Comparison of ENCODE assay signal across 16 cellular contexts in genomic region chr2:66888791-66889631, GRCh38.
DNase-seq lines count a peak whose midpoint lies in the region; ATAC-seq, FAIRE-seq and TF ChIP-seq lines count a peak whose summit lies in the region.
"Had no signal": no experiment of that assay in that cellular context is flagged by ENCODE, and none has a peak within 500 bp of the region (broad histone marks: within the 10 kb centered on the region; RNA-seq: fewer than 3 reads in every experiment).

No MANE protein-coding gene starts in this region.

- no peaks in the 10 kb centered on the region for H3K9me2 ChIP-seq in hepatocyte (replicated peaks; ENCODE audit: insufficient read depth)

- H2AFZ ChIP-seq in astrocyte (ENCODE audit: low read depth, low read length) (peak overlapping the region; percentile 24), hepatocyte (no peak overlapping the region), smooth muscle cell (ENCODE audit: low read depth) (no peak overlapping the region)

- H3K4me1 ChIP-seq in astrocyte (ENCODE audit: insufficient read depth, low read length) (peaks cover 17% of the 10 kb centered on the region), hepatocyte (ENCODE audit: insufficient read depth) (peaks cover 5% of the 10 kb centered on the region), smooth muscle cell (ENCODE audit: low read depth) (peaks cover 7% of the 10 kb centered on the region)

- peaks cover 8% of the 10 kb centered on the region for H3F3A ChIP-seq in smooth muscle cell (ENCODE audit: low read depth)

- H3K9me3 ChIP-seq in astrocyte (ENCODE audit: insufficient read depth, low read depth, low read length) (no peaks in the 10 kb centered on the region), hepatocyte (ENCODE audit: low read depth) (no peaks in the 10 kb centered on the region), smooth muscle cell (replicated peaks; ENCODE audit: low read depth) (peaks cover 7% of the 10 kb centered on the region)
- H3K9me3 ChIP-seq: SJSA1 had no signal

- FAIRE-seq in astrocyte (lab: Jason Lieb, UNC): peak; percentile 80
- FAIRE-seq: endothelial cell of umbilical vein, HepG2 had no signal

- H3K9ac ChIP-seq in astrocyte (ENCODE audit: low read length) (peak overlapping the region; percentile 31), smooth muscle cell (ENCODE audit: low read depth) (peak overlapping the region; percentile 37)

- DNase-seq in GOT3 (lab: John Stamatoyannopoulos, UW) (peak; percentile 47), astrocyte (ENCODE audit: low read depth) (peak; percentile 100), hepatocyte (ENCODE audit: low spot score) (peak; percentile 73), smooth muscle cell (lab: John Stamatoyannopoulos, UW; ENCODE audit: unreplicated experiment) (peak; percentile 53), NCI-H524 (lab: John Stamatoyannopoulos, UW) (no peak), NOMO-1 treated with dmso at 0.1 percent for 144 hours (lab: John Stamatoyannopoulos, UW; ENCODE audit: unreplicated experiment) (no peak)
- DNase-seq: activated CD4-positive, alpha-beta T cell treated with anti-CD3 and anti-CD28 coated beads for 4 hours; GF-D8; stimulated activated CD4-positive, alpha-beta T cell treated with anti-CD3 and anti-CD28 coated beads, Interleukin-12 subunit alpha, Interleukin-12 subunit beta, amount 100 ng/mL, for 4 hours; stimulated activated naive B cell treated with anti-CD40 and anti-IgM and Interleukin-4, amounts not matched to agents 10 μg/mL and 1 μg/mL and 100 μg/mL, for 72 hours had no signal

- H3K4me3 ChIP-seq in astrocyte (ENCODE audit: insufficient read depth, low read depth, low read length) (no peak overlapping the region), hepatocyte (no peak overlapping the region), smooth muscle cell (no peak overlapping the region)
- H3K4me3 ChIP-seq: SJSA1 had no signal

- H3K36me3 ChIP-seq in astrocyte (ENCODE audit: insufficient read depth, low read length) (no peaks in the 10 kb centered on the region), hepatocyte (replicated peaks; ENCODE audit: insufficient read depth, low read depth) (no peaks in the 10 kb centered on the region), smooth muscle cell (ENCODE audit: low read depth) (no peaks in the 10 kb centered on the region)
- H3K36me3 ChIP-seq: SJSA1 had no signal

- H3K27ac Mint-ChIP-seq in astrocyte (ENCODE audit: unreplicated experiment): peak overlapping the region; percentile 88
- H3K27ac Mint-ChIP-seq: activated naive CD4-positive, alpha-beta T cell treated with anti-CD3 and anti-CD28 coated beads, Interleukin-2, amount 50 U/mL, for 24 hours; stimulated activated naive B cell treated with anti-CD40 and anti-IgM and Interleukin-4, amounts not matched to agents 10 μg/mL and 1 μg/mL and 100 μg/mL, for 72 hours had no signal

- peaks cover 19% of the 10 kb centered on the region for H3K4me1 Mint-ChIP-seq in astrocyte (ENCODE audit: low read depth, unreplicated experiment)
- H3K4me1 Mint-ChIP-seq: activated naive CD4-positive, alpha-beta T cell treated with anti-CD3 and anti-CD28 coated beads, Interleukin-2, amount 50 U/mL, for 24 hours; stimulated activated naive B cell treated with anti-CD40 and anti-IgM and Interleukin-4, amounts not matched to agents 10 μg/mL and 1 μg/mL and 100 μg/mL, for 72 hours had no signal

- ATAC-seq in HG02938 (IDR thresholded peaks at IDR 0.05; ENCODE audit: unreplicated experiment) (no peak), HG03342 (IDR thresholded peaks at IDR 0.05; ENCODE audit: unreplicated experiment) (no peak)
- ATAC-seq: HepG2; stimulated activated naive B cell treated with anti-CD40 and anti-IgM and Interleukin-4, amounts not matched to agents 10 μg/mL and 1 μg/mL and 100 μg/mL, for 72 hours had no signal

- H3K4me2 ChIP-seq in astrocyte (ENCODE audit: low read length) (peak overlapping the region; percentile 50), hepatocyte (peak overlapping the region; percentile 5), smooth muscle cell (peak overlapping the region; percentile 36)

- H3K27ac ChIP-seq in astrocyte (ENCODE audit: low read depth, low read length) (peak overlapping the region; percentile 72), hepatocyte (peak overlapping the region; percentile 78), smooth muscle cell (ENCODE audit: low read depth) (peak overlapping the region; percentile 84)
- H3K27ac ChIP-seq: SJSA1 had no signal

- no peaks in the 10 kb centered on the region for H3K27me3 ChIP-seq in astrocyte (ENCODE audit: insufficient read depth, low read length)
- no peaks in the 10 kb centered on the region for H3K27me3 ChIP-seq in hepatocyte
- no peaks in the 10 kb centered on the region for H3K27me3 ChIP-seq in smooth muscle cell (ENCODE audit: low read depth)
- H3K27me3 ChIP-seq: SJSA1 had no signal

- no peaks in the 10 kb centered on the region for H4K20me1 ChIP-seq in astrocyte (ENCODE audit: insufficient read depth, low read length)
- no peaks in the 10 kb centered on the region for H4K20me1 ChIP-seq in hepatocyte (ENCODE audit: insufficient read depth, poor library complexity, severe bottlenecking)
- H4K20me1 ChIP-seq in smooth muscle cell (ENCODE audit: low read depth): no peaks in the 10 kb centered on the region

- H3K27me3 Mint-ChIP-seq in astrocyte (ENCODE audit: low read depth, unreplicated experiment): no peaks in the 10 kb centered on the region
- H3K27me3 Mint-ChIP-seq: activated naive CD4-positive, alpha-beta T cell treated with anti-CD3 and anti-CD28 coated beads, Interleukin-2, amount 50 U/mL, for 24 hours had no signal

- H3K36me3 Mint-ChIP-seq in astrocyte (ENCODE audit: low read depth, unreplicated experiment): no peaks in the 10 kb centered on the region
- H3K36me3 Mint-ChIP-seq: activated naive CD4-positive, alpha-beta T cell treated with anti-CD3 and anti-CD28 coated beads, Interleukin-2, amount 50 U/mL, for 24 hours; stimulated activated naive B cell treated with anti-CD40 and anti-IgM and Interleukin-4, amounts not matched to agents 10 μg/mL and 1 μg/mL and 100 μg/mL, for 72 hours had no signal

- WGBS in hepatocyte (ENCODE audit: low lambda C conversion rate, missing lambda C conversion rate): 56% methylated on average over 6 of the region's 6 CpGs
- WGBS in smooth muscle cell (ENCODE audit: low lambda C conversion rate): 18% methylated on average over 6 of the region's 6 CpGs

- no peak for TF ChIP-seq CTCF in astrocyte (IDR thresholded peaks at IDR 0.05; ENCODE audit: insufficient read depth, low read depth, low read length)
- no peak for TF ChIP-seq CTCF in hepatocyte (IDR thresholded peaks at IDR 0.05; ENCODE audit: poor library complexity)
- no peak for TF ChIP-seq CTCF in smooth muscle cell (IDR thresholded peaks at IDR 0.05; ENCODE audit: borderline replicate concordance, insufficient read depth, poor library complexity, severe bottlenecking)

- no peak overlapping the region for H3K4me3 Mint-ChIP-seq in astrocyte (ENCODE audit: unreplicated experiment)
- H3K4me3 Mint-ChIP-seq: activated naive CD4-positive, alpha-beta T cell treated with anti-CD3 and anti-CD28 coated beads, Interleukin-2, amount 50 U/mL, for 24 hours; stimulated activated naive B cell treated with anti-CD40 and anti-IgM and Interleukin-4, amounts not matched to agents 10 μg/mL and 1 μg/mL and 100 μg/mL, for 72 hours had no signal

- no peaks in the 10 kb centered on the region for H3K79me2 ChIP-seq in astrocyte (ENCODE audit: insufficient read depth, low read length)
- H3K79me2 ChIP-seq in hepatocyte: no peaks in the 10 kb centered on the region
- H3K79me2 ChIP-seq in smooth muscle cell (ENCODE audit: low read depth): no peaks in the 10 kb centered on the region

- no peaks in the 10 kb centered on the region for H3K9me3 Mint-ChIP-seq in astrocyte (ENCODE audit: unreplicated experiment)

Comparison
In these comparisons a context has a peak if more than half of its experiments do, and no peak if none do; other contexts are left out.
1. DNase-seq: peak in GOT3 (single experiment), astrocyte (single experiment), hepatocyte (single experiment) and smooth muscle cell (single experiment); none in NCI-H524 (0 of 2) and NOMO-1 treated with dmso at 0.1 percent for 144 hours (single experiment).
2. Peak in every context shown above with its lines, with median percentiles within 50 percentile points of each other: H3K27ac ChIP-seq and H3K4me2 ChIP-seq.